ENCODE assay signal across 24 cellular contexts in genomic region chr19:30037835-30038234, GRCh38.
DNase-seq lines count a peak whose midpoint lies in the region; ATAC-seq, FAIRE-seq and TF ChIP-seq lines count a peak whose summit lies in the region.
"Had no signal": no experiment of that assay in that cellular context is flagged by ENCODE, and none has a peak within 500 bp of the region (broad histone marks: within the 10 kb centered on the region; RNA-seq: fewer than 3 reads in every experiment).

No MANE protein-coding gene starts in this region.

- H2AFZ ChIP-seq in HepG2 (ENCODE audit: low read length), result no peak overlapping the region
- no peak overlapping the region for H2AFZ ChIP-seq in IMR-90 (replicated peaks; ENCODE audit: low read length, poor library complexity)
- no peak overlapping the region for H2AFZ ChIP-seq in keratinocyte (ENCODE audit: control insufficient read depth, low read length)
- H2AFZ ChIP-seq: GM23338 had no signal

- H3K27ac Mint-ChIP-seq in chondrocyte (ENCODE audit: unreplicated experiment), result no peak overlapping the region
- H3K27ac Mint-ChIP-seq: CD14-positive monocyte; CD4-positive, alpha-beta T cell; GM23338 had no signal

- no peak overlapping the region for H4K8ac ChIP-seq in IMR-90 (ENCODE audit: low read depth in 2 of 2, low read length in 2 of 2)

- no peak for DNase-seq in HepG2 (ENCODE audit: low spot score)
- no peak for DNase-seq in right lobe of liver
- DNase-seq in IMR-90, result no peak
- no peak for DNase-seq in keratinocyte (ENCODE audit: low read depth, low spot score)
- no peak for DNase-seq in tibial nerve (ENCODE audit: low spot score in 2 of 2)
- no peak for DNase-seq in chondrocyte (ENCODE audit: low spot score)
- DNase-seq in mucosa of descending colon, result no peak
- DNase-seq: ACHN; AML-193; BE2C; CD4-positive, alpha-beta T cell; CD8-positive, alpha-beta memory T cell; DMS 273 treated with DMSO at 0.1 percent for 48 hours; DMS79; EL; GDM1 had no signal

- no peak for TF ChIP-seq CTCF in HepG2 (CRISPR knock-in tag; IDR thresholded peaks at IDR 0.05)
- TF ChIP-seq CTCF in right lobe of liver (IDR thresholded peaks at IDR 0.05), result no peak
- TF ChIP-seq CTCF in IMR-90 (conservative IDR thresholded peaks at IDR 0.05; ENCODE audit: low read depth, low read length), result no peak
- TF ChIP-seq CTCF in keratinocyte (optimal IDR thresholded peaks at IDR 0.05 in 1 of 3, IDR thresholded peaks at IDR 0.05 in 1 of 3, conservative IDR thresholded peaks at IDR 0.05 in 1 of 3; ENCODE audit: extremely low read depth in 1 of 3, insufficient read depth in 2 of 3, low read length in 3 of 3), result no peak
- TF ChIP-seq CTCF in tibial nerve (IDR thresholded peaks at IDR 0.05), result no peak
- no peak for TF ChIP-seq CTCF in chondrocyte (IDR thresholded peaks at IDR 0.05)
- no peak for TF ChIP-seq CTCF in mucosa of descending colon (IDR thresholded peaks at IDR 0.05)

- peaks cover 13% of the 10 kb centered on the region for H3K4me1 Mint-ChIP-seq in chondrocyte (ENCODE audit: low read depth)
- H3K4me1 Mint-ChIP-seq: CD14-positive monocyte had no signal

- 97% methylated on average over 5 of the region's 5 CpGs for WGBS in HepG2 (ENCODE audit: low lambda C conversion rate)
- whole genome bisulfite sequencing in right lobe of liver (ENCODE audit: insufficient coverage, low coverage, low lambda C conversion rate, missing lambda C conversion rate), result 92% methylated on average over 5 of the region's 5 CpGs
- WGBS in IMR-90 (ENCODE audit: extremely low coverage in 2 of 2, insufficient read length in 1 of 2), 2 experiments, result no CpG with 5 or more reads among the region's 5 CpGs
- 97 to 98% methylated on average over 5 of the region's 5 CpGs for WGBS in tibial nerve, 2 donors

- H4K20me1 ChIP-seq in HepG2 (ENCODE audit: insufficient read depth, low read length), result no peaks in the 10 kb centered on the region
- no peaks in the 10 kb centered on the region for H4K20me1 ChIP-seq in IMR-90 (ENCODE audit: insufficient read depth, low read length)
- H4K20me1 ChIP-seq in keratinocyte (ENCODE audit: control insufficient read depth, extremely low read depth, insufficient read depth, low read length), result no peaks in the 10 kb centered on the region
- H4K20me1 ChIP-seq: BLaER1 treated with 17β-estradiol and CSF1 and Interleukin-3, amounts not matched to agents 10 nM and 100 nM had no signal

- peaks cover 0 to 1% of the 10 kb centered on the region in 2 experiments; a peak in 1 of 5 replicates for H3K36me3 ChIP-seq in HepG2 (replicated peaks in 1 of 2; ENCODE audit: control insufficient read depth in 1 of 2, insufficient read depth in 2 of 2, low read length in 2 of 2)
- no peaks in the 10 kb centered on the region for H3K36me3 ChIP-seq in right lobe of liver
- peaks cover 3% of the 10 kb centered on the region; the same call in 1 of the 2 replicates for H3K36me3 ChIP-seq in IMR-90 (ENCODE audit: control insufficient read depth, insufficient read depth, low read length)
- peaks cover 0 to 4% of the 10 kb centered on the region in 2 experiments for H3K36me3 ChIP-seq in keratinocyte (ENCODE audit: control insufficient read depth in 2 of 2, extremely low read depth in 1 of 2, insufficient read depth in 2 of 2, low read length in 2 of 2)
- peaks cover 0 to 62% (median 0%) of the 10 kb centered on the region in 3 donors for H3K36me3 ChIP-seq in tibial nerve
- H3K36me3 ChIP-seq in mucosa of descending colon (ENCODE audit: low read depth), result no peaks in the 10 kb centered on the region

- no peak overlapping the region for H3K56ac ChIP-seq in IMR-90 (ENCODE audit: extremely low read depth, insufficient read depth, low read length)

- intact Hi-C loops in HepG2 (cut with micrococcal nuclease; ENCODE audit: unreplicated experiment), result no loop called here
- intact Hi-C loops in right lobe of liver (cut with DNase I), result no loop called here
- intact Hi-C loops in IMR-90 (cut with micrococcal nuclease), result no loop called here
- intact Hi-C loops in mucosa of descending colon (cut with DNase I, micrococcal nuclease), result no loop called here

- ATAC-seq in HepG2, result no peak
- no peak for ATAC-seq in right lobe of liver
- no peak for ATAC-seq in IMR-90 (ENCODE audit: low read depth)
- no peak for ATAC-seq in mucosa of descending colon
- ATAC-seq: GM12878, GM23338 had no signal

- H3K9me3 ChIP-seq in HepG2 (ENCODE audit: low read length), result no peaks in the 10 kb centered on the region
- H3K9me3 ChIP-seq in right lobe of liver, result no peaks in the 10 kb centered on the region
- no peaks in the 10 kb centered on the region for H3K9me3 ChIP-seq in IMR-90 (ENCODE audit: control insufficient read depth, insufficient read depth, low read length)
- no peaks in the 10 kb centered on the region for H3K9me3 ChIP-seq in keratinocyte (ENCODE audit: control insufficient read depth, low read depth, low read length)
- peaks cover 0 to 21% (median 0%) of the 10 kb centered on the region in 4 donors for H3K9me3 ChIP-seq in tibial nerve
- H3K9me3 ChIP-seq in mucosa of descending colon, result no peaks in the 10 kb centered on the region
- H3K9me3 ChIP-seq: BE2C had no signal

- H3K27me3 ChIP-seq in HepG2 (ENCODE audit: control insufficient read depth in 1 of 2, insufficient read depth in 2 of 2, low read length in 2 of 2) (no peaks in the 10 kb centered on the region), right lobe of liver (no peaks in the 10 kb centered on the region), IMR-90 (ENCODE audit: control insufficient read depth, insufficient read depth, low read length) (no peaks in the 10 kb centered on the region), keratinocyte (ENCODE audit: control insufficient read depth, extremely low read depth, insufficient read depth, low read length) (no peaks in the 10 kb centered on the region), tibial nerve (no peaks in the 10 kb centered on the region)
- H3K27me3 ChIP-seq: BE2C; BLaER1 treated with 17β-estradiol and CSF1 and Interleukin-3, amounts not matched to agents 10 nM and 100 nM had no signal

- no peaks in the 10 kb centered on the region for H3K9me1 ChIP-seq in IMR-90 (ENCODE audit: insufficient read depth, low read length)
- H3K9me1 ChIP-seq in keratinocyte (ENCODE audit: control insufficient read depth, extremely low read depth, insufficient read depth, low read length), result no peaks in the 10 kb centered on the region

- no peaks in the 10 kb centered on the region; a peak in 2 of 4 replicates for H3K79me1 ChIP-seq in IMR-90 (ENCODE audit: low read depth in 1 of 2, low read length in 2 of 2)

- no peak overlapping the region for H3K4me3 Mint-ChIP-seq in chondrocyte (ENCODE audit: unreplicated experiment)
- H3K4me3 Mint-ChIP-seq: CD14-positive monocyte; CD4-positive, alpha-beta T cell; CD8-positive, alpha-beta memory T cell; GM23338 had no signal

- H3K9ac ChIP-seq in HepG2 (ENCODE audit: insufficient read depth, low read depth, low read length) (no peak overlapping the region), IMR-90 (ENCODE audit: low read depth, low read length) (no peak overlapping the region), keratinocyte (ENCODE audit: control insufficient read depth, extremely low read depth, insufficient read depth, low read length) (no peak overlapping the region)
- H3K9ac ChIP-seq: BLaER1 treated with 17β-estradiol and CSF1 and Interleukin-3, amounts not matched to agents 10 nM and 100 nM had no signal

- CTCF ChIA-PET in HepG2 (lab: Yijun Ruan, JAX; ENCODE audit: low intra/inter-chr PET ratio, low total read pairs), result no interaction called here
- CTCF ChIA-PET in IMR-90 (lab: Yijun Ruan, JAX), result interaction anchor here (0.6 kb wide), 1 partner anchor 80 kb away, joined by 6 read pairs; no protein-coding TSS in a partner anchor

- H3K36me3 Mint-ChIP-seq in chondrocyte (ENCODE audit: low read depth), result peaks cover 27% of the 10 kb centered on the region

- H2AK9ac ChIP-seq in IMR-90 (replicated peaks; ENCODE audit: low read depth, low read length, poor library complexity), result no peak overlapping the region

- POLR2A ChIA-PET in HepG2 (lab: Yijun Ruan, JAX) (no interaction called here), IMR-90 (lab: Charles Lee; ENCODE audit: unreplicated experiment) (no interaction called here)

- H2AK5ac ChIP-seq in IMR-90 (ENCODE audit: low read depth, low read length), result no peak overlapping the region

- dilution Hi-C loops in IMR-90 (cut with HindIII; ENCODE audit: low sequenced_read_pairs, unreplicated experiment) (no loop called here), keratinocyte (cut with MboI; ENCODE audit: extremely low pct_ligation_motif_present, low sequenced_read_pairs) (no loop called here)

- H2BK15ac ChIP-seq in IMR-90 (ENCODE audit: low read depth, low read length), result no peak overlapping the region

- TF ChIP-seq RAD21 in HepG2 (CRISPR knock-in tag; IDR thresholded peaks at IDR 0.05), result no peak
- TF ChIP-seq RAD21 in IMR-90 (IDR thresholded peaks at IDR 0.05; ENCODE audit: low read length), result no peak

- H2BK120ac ChIP-seq in IMR-90 (ENCODE audit: low read depth, low read length), result no peak overlapping the region

- H3K23ac ChIP-seq in IMR-90 (ENCODE audit: low read depth, low read length), result no peak overlapping the region

- BruUV-seq in HepG2 (replicated peaks; lab: Mats Ljungman, UMichigan) (no TSS peak), IMR-90 (replicated peaks; lab: Mats Ljungman, UMichigan) (no TSS peak)

- H3K9me3 Mint-ChIP-seq in chondrocyte (ENCODE audit: low read depth), result peaks cover 18% of the 10 kb centered on the region

- H4K91ac ChIP-seq in IMR-90 (ENCODE audit: insufficient read depth, low read depth, low read length), result no peak overlapping the region

- FAIRE-seq in HepG2 (lab: Jason Lieb, UNC) (no peak), keratinocyte (lab: Jason Lieb, UNC) (peak; percentile 5)
- FAIRE-seq: A204.1, D721Med, GM12878 had no signal

- H3K27ac ChIP-seq in HepG2 (ENCODE audit: extremely low read length, insufficient read depth, low read length) (no peak overlapping the region), right lobe of liver (no peak overlapping the region), IMR-90 (ENCODE audit: insufficient read depth, low read length) (no peak overlapping the region), keratinocyte (ENCODE audit: control insufficient read depth, insufficient read depth, low read length) (no peak overlapping the region), tibial nerve (no peak overlapping the region)
- H3K27ac ChIP-seq: 22Rv1; BLaER1 treated with 17β-estradiol and CSF1 and Interleukin-3, amounts not matched to agents 10 nM and 100 nM had no signal

- no peaks in the 10 kb centered on the region for H3K4me1 ChIP-seq in HepG2 (ENCODE audit: insufficient read depth, low read length)
- peaks cover 0 to 16% (median 7%) of the 10 kb centered on the region in 4 donors for H3K4me1 ChIP-seq in right lobe of liver
- peaks cover 2% of the 10 kb centered on the region; the same call in 1 of the 2 replicates for H3K4me1 ChIP-seq in IMR-90 (ENCODE audit: control insufficient read depth, insufficient read depth, low read length)
- no peaks in the 10 kb centered on the region for H3K4me1 ChIP-seq in keratinocyte (ENCODE audit: control insufficient read depth, extremely low read depth, insufficient read depth, low read length)
- H3K4me1 ChIP-seq in tibial nerve, result no peaks in the 10 kb centered on the region
- H3K4me1 ChIP-seq in mucosa of descending colon (ENCODE audit: low read depth), result no peaks in the 10 kb centered on the region
- H3K4me1 ChIP-seq: BE2C had no signal

- H3K18ac ChIP-seq in IMR-90 (ENCODE audit: low read depth, low read length), result no peak overlapping the region

- no peak overlapping the region for H2BK5ac ChIP-seq in IMR-90 (ENCODE audit: low read depth, low read length, poor library complexity, severe bottlenecking)

- in situ Hi-C loops in HepG2 (cut with HindIII; ENCODE audit: extremely low pct_ligation_motif_present, low pct_unique_long_range_greater_than_20kb) (no loop called here), IMR-90 (cut with MboI; ENCODE audit: low sequenced_read_pairs) (no loop called here)

- H3K4me3 ChIP-seq in HepG2 (replicated peaks in 1 of 3; ENCODE audit: insufficient read depth in 1 of 3, low read depth in 2 of 3, low read length in 3 of 3) (no peak overlapping the region), right lobe of liver (no peak overlapping the region), IMR-90 (ENCODE audit: insufficient read depth, low read depth, low read length) (no peak overlapping the region), keratinocyte (ENCODE audit: control insufficient read depth in 2 of 3, extremely low read depth in 1 of 3, insufficient read depth in 2 of 3, low read depth in 1 of 3, low read length in 3 of 3) (no peak overlapping the region), tibial nerve (no peak overlapping the region), mucosa of descending colon (no peak overlapping the region)
- H3K4me3 ChIP-seq: BLaER1 treated with 17β-estradiol and CSF1 and Interleukin-3, amounts not matched to agents 10 nM and 100 nM; GM12878; GM23338; HAP-1 had no signal

- TF ChIP-seq EP300 in HepG2 (IDR thresholded peaks at IDR 0.05; ENCODE audit: low read depth in 2 of 2, low read length in 2 of 2) (no peak), HepG2 (CRISPR knock-in tag; IDR thresholded peaks at IDR 0.05; ENCODE audit: borderline replicate concordance) (no peak), tibial nerve (IDR thresholded peaks at IDR 0.05) (no peak)

- no peak overlapping the region for H3K4ac ChIP-seq in IMR-90 (ENCODE audit: low read depth, low read length)

- H3K14ac ChIP-seq in IMR-90 (replicated peaks; ENCODE audit: low read depth, low read length), result no peak overlapping the region

- H3K27me3 Mint-ChIP-seq in chondrocyte (ENCODE audit: low read depth), result no peaks in the 10 kb centered on the region
- H3K27me3 Mint-ChIP-seq: CD4-positive, alpha-beta T cell; CD8-positive, alpha-beta memory T cell had no signal

- H3K4me2 ChIP-seq in HepG2 (ENCODE audit: low read depth, low read length), result no peak overlapping the region
- H3K4me2 ChIP-seq in IMR-90 (ENCODE audit: low read depth, low read length), result no peak overlapping the region
- H3K4me2 ChIP-seq in keratinocyte (ENCODE audit: control insufficient read depth, extremely low read depth, insufficient read depth, low read depth, low read length), result no peak overlapping the region
- H3K4me2 ChIP-seq: BLaER1 treated with 17β-estradiol and CSF1 and Interleukin-3, amounts not matched to agents 10 nM and 100 nM; GM23338 had no signal

- no peak overlapping the region for H2BK20ac ChIP-seq in IMR-90 (ENCODE audit: low read depth, low read length)

- no peak overlapping the region for H4K5ac ChIP-seq in IMR-90 (ENCODE audit: low read depth, low read length)

- H3K79me2 ChIP-seq in HepG2 (ENCODE audit: insufficient read depth, low read length), result no peaks in the 10 kb centered on the region
- no peaks in the 10 kb centered on the region for H3K79me2 ChIP-seq in keratinocyte (ENCODE audit: control insufficient read depth, insufficient read depth, low read length)

- TF ChIP-seq POLR2A in HepG2 (IDR thresholded peaks at IDR 0.05; ENCODE audit: insufficient read depth in 1 of 2, low read depth in 2 of 2, low read length in 2 of 2), result no peak
- no peak for TF ChIP-seq POLR2A in right lobe of liver (IDR thresholded peaks at IDR 0.05)
- no peak for TF ChIP-seq POLR2A in IMR-90 (IDR thresholded peaks at IDR 0.05; ENCODE audit: low read depth, low read length)
- TF ChIP-seq POLR2A in tibial nerve (IDR thresholded peaks at IDR 0.05), result no peak
